23 cellular contexts compared by ENCODE assay signal in genomic region chrX:152899874-152900719, GRCh38. TPM values are rescaled to one million over a fixed set of nuclear protein-coding genes. Genes with fewer than 3 reads are reported as not detected.
A peak's percentile ranks its signal among the peaks of the same experiment; 100 is the strongest.
DNase-seq lines count a peak whose midpoint lies in the region; ATAC-seq, FAIRE-seq and TF ChIP-seq lines count a peak whose summit lies in the region.
"Had no signal": no experiment of that assay in that cellular context is flagged by ENCODE, and none has a peak within 500 bp of the region (broad histone marks: within the 10 kb centered on the region; RNA-seq: fewer than 3 reads in every experiment).

No MANE protein-coding gene starts in this region.

- H3K9me3 ChIP-seq in PC-3 (ENCODE audit: low read length) (no peaks in the 10 kb centered on the region), kidney (ENCODE audit: control insufficient read depth in 1 of 2, low read length in 2 of 2) (no peaks in the 10 kb centered on the region), thoracic aorta (no peaks in the 10 kb centered on the region)
- H3K9me3 ChIP-seq: A549, SJCRH30 had no signal

- H3K9ac ChIP-seq in PC-3 (ENCODE audit: low read length), result no peak overlapping the region
- H3K9ac ChIP-seq in kidney (ENCODE audit: low read length in 2 of 2), result no peak overlapping the region
- H3K9ac ChIP-seq: GM23248 had no signal

- no peak for ATAC-seq in PC-3
- no peak for ATAC-seq in thoracic aorta (ENCODE audit: insufficient number of reproducible peaks, low FRiP score, low read depth)
- ATAC-seq: A549, Panc1 had no signal

- no peaks in the 10 kb centered on the region for H3K36me3 ChIP-seq in PC-3 (ENCODE audit: low read depth, low read length)
- no peaks in the 10 kb centered on the region for H3K36me3 ChIP-seq in kidney (ENCODE audit: control insufficient read depth in 1 of 2, insufficient read depth in 2 of 2, low read length in 2 of 2)
- no peaks in the 10 kb centered on the region for H3K36me3 ChIP-seq in thoracic aorta
- H3K36me3 ChIP-seq: SJCRH30 had no signal

- POLR2A ChIA-PET in PC-3 (lab: Charles Lee; ENCODE audit: unreplicated experiment), result no interaction called here

- H3K27ac ChIP-seq in PC-3 (ENCODE audit: low read length), result peak overlapping the region; percentile 7; the same call in 1 of the 2 replicates
- H3K27ac ChIP-seq in kidney (ENCODE audit: low read depth in 2 of 2, low read length in 2 of 2), result no peak overlapping the region
- peak overlapping the region; percentile 17 to 41 for H3K27ac ChIP-seq in thoracic aorta
- H3K27ac ChIP-seq: A549, GM23248, SJCRH30 had no signal

- no peak for TF ChIP-seq CTCF in PC-3 (conservative IDR thresholded peaks at IDR 0.05; ENCODE audit: low read depth, low read length)
- TF ChIP-seq CTCF in kidney (IDR thresholded peaks at IDR 0.05; ENCODE audit: borderline replicate concordance, extremely low read depth, insufficient read depth), result no peak
- no peak for TF ChIP-seq CTCF in thoracic aorta (IDR thresholded peaks at IDR 0.05)

- peak overlapping the region; percentile 82 for H3K4me3 ChIP-seq in PC-3 (ENCODE audit: low read length)
- H3K4me3 ChIP-seq in kidney (ENCODE audit: low read length in 2 of 2), result no peak overlapping the region
- no peak overlapping the region for H3K4me3 ChIP-seq in thoracic aorta
- H3K4me3 ChIP-seq: A549, GM23248, SJCRH30 had no signal

- no peaks in the 10 kb centered on the region for H3K27me3 ChIP-seq in PC-3 (ENCODE audit: low read length)
- no peaks in the 10 kb centered on the region for H3K27me3 ChIP-seq in thoracic aorta (replicated peaks; ENCODE audit: insufficient read depth)
- H3K27me3 ChIP-seq: SJCRH30 had no signal

- no peaks in the 10 kb centered on the region for H3K9me2 ChIP-seq in PC-3 (replicated peaks; ENCODE audit: low read length)

- no peak for DNase-seq in PC-3
- peak; percentile 68 for DNase-seq in cerebellum (ENCODE audit: low spot score)
- DNase-seq in kidney, result peak; percentile 43
- no peak for DNase-seq in thoracic aorta (ENCODE audit: low spot score)
- no peak for DNase-seq in OCI-M2 (lab: John Stamatoyannopoulos, UW; ENCODE audit: unreplicated experiment)
- DNase-seq in activated gamma-delta T cell treated with Interleukin-2 at 50 U/mL for 16 hours, result no peak
- DNase-seq in islet precursor cell, result no peak
- DNase-seq in COLO829 (ENCODE audit: low spot score), result no peak
- DNase-seq: DMS79 treated with DMSO at 0.1 percent for 48 hours, HCEC 1CT, KG1, NCI-H1092 treated with DMSO at 0.1 percent for 48 hours, NCI-H1436 treated with DMSO at 0.1 percent for 48 hours, NCI-H2029, NCI-H2227 treated with DMSO at 0.1 percent for 48 hours, NCI-H510A, NCI-H748 treated with DMSO at 0.1 percent for 48 hours, SJCRH30 had no signal

- CTCF ChIA-PET in PC-3 (lab: Charles Lee), result no interaction called here

- H4K20me1 ChIP-seq in PC-3 (ENCODE audit: low read length), result peaks cover 16% of the 10 kb centered on the region

- no TSS peak for BruUV-seq in PC-3 (replicated peaks; lab: Mats Ljungman, UMichigan)

- peaks cover 72% of the 10 kb centered on the region for H3K79me2 ChIP-seq in PC-3 (ENCODE audit: low read length)

- H3K4me2 ChIP-seq in PC-3 (ENCODE audit: low read length), result peak overlapping the region; percentile 94
- H3K4me2 ChIP-seq: A549 had no signal

- peaks cover 64% of the 10 kb centered on the region for H3K4me1 ChIP-seq in PC-3 (ENCODE audit: insufficient read depth, low read length)
- H3K4me1 ChIP-seq in kidney (ENCODE audit: control insufficient read depth in 1 of 2, insufficient read depth in 1 of 2, low read depth in 1 of 2, low read length in 2 of 2), result peaks cover 0 to 2% of the 10 kb centered on the region in 2 donors
- peaks cover 0 to 32% of the 10 kb centered on the region in 2 donors for H3K4me1 ChIP-seq in thoracic aorta (ENCODE audit: control insufficient read depth in 1 of 2, low read depth in 2 of 2)
- H3K4me1 ChIP-seq: SJCRH30 had no signal

- FAIRE-seq in kidney (lab: Jason Lieb, UNC), result no peak
- FAIRE-seq: A549, D721Med, GM12891 had no signal

- intact Hi-C loops in PC-3 (cut with micrococcal nuclease) (no loop called here), kidney (cut with DNase I) (no loop called here)

- H3F3A ChIP-seq in PC-3 (ENCODE audit: low read length, unreplicated experiment), result peaks cover 6% of the 10 kb centered on the region

- H2AFZ ChIP-seq in PC-3 (ENCODE audit: low read length), result no peak overlapping the region
- H2AFZ ChIP-seq: GM23248 had no signal

RNA-seq across cellular contexts. Expression of gene ZNF185, which starts 2.2 kb away (rescaled TPM):
- 68.9 and 77.0 TPM in 2 replicates for total RNA-seq in PC-3 (2014; rRNA removed)
- 2.9 TPM for total RNA-seq in cerebellum
- total RNA-seq in kidney, result 24.3 TPM
- polyA plus RNA-seq in kidney (ENCODE audit: insufficient read depth, low read depth, low replicate concordance), result 12.0 TPM
- 1 to 10 TPM; 8.1 to 8.5 TPM for total RNA-seq in thoracic aorta

Comparison
In these comparisons a context has a peak if more than half of its experiments do, and no peak if none do; other contexts are left out.
1. DNase-seq: peak in cerebellum (single experiment) and kidney (single experiment); none in PC-3 (single experiment), thoracic aorta (single experiment), OCI-M2 (single experiment), activated gamma-delta T cell treated with Interleukin-2 at 50 U/mL for 16 hours (single experiment), islet precursor cell (single experiment) and COLO829 (single experiment).
2. H3K27ac ChIP-seq: peak in PC-3 (single experiment) and thoracic aorta (2 of 2); none in kidney (0 of 2).